8 cellular contexts compared by ENCODE assay signal in genomic region chr11:82906236-82906635, GRCh38. TPM values are rescaled to one million over a fixed set of nuclear protein-coding genes. Genes with fewer than 3 reads are reported as not detected.
DNase-seq lines count a peak whose midpoint lies in the region; ATAC-seq and TF ChIP-seq lines count a peak whose summit lies in the region.

No MANE protein-coding gene starts in this region.

- peak overlapping the region; percentile 32 for H3K9ac ChIP-seq in skeletal muscle satellite cell (ENCODE audit: low read depth, low read length)

- ATAC-seq in HG03045 (IDR thresholded peaks at IDR 0.05; ENCODE audit: unreplicated experiment), result no peak
- no peak for ATAC-seq in mucosa of descending colon

- intact Hi-C loops in esophagus squamous epithelium (cut with DNase I), result loop anchor here (10.0 kb wide), 2 partner anchors 259 to 369 kb away; no protein-coding TSS in a partner anchor
- intact Hi-C loops in mucosa of descending colon (cut with DNase I, micrococcal nuclease), result loop anchor here (10.0 kb wide), 3 partner anchors 169 to 339 kb away; partner anchors contain the start of gene RAB30 (in 1 of the 2)

- TF ChIP-seq CTCF in HEK293 (tag by site-specific recombination; IDR thresholded peaks at IDR 0.05), result no peak
- peak; percentile 31 to 71 (median 53) for TF ChIP-seq CTCF in esophagus squamous epithelium (IDR thresholded peaks at IDR 0.05)
- TF ChIP-seq CTCF in mucosa of descending colon (IDR thresholded peaks at IDR 0.05), result no peak

- no peak for TF ChIP-seq POLR2A in esophagus squamous epithelium (IDR thresholded peaks at IDR 0.05)

- WGBS in esophagus squamous epithelium, 2 donors, result 57 to 58% methylated on average over 1 of the region's 1 CpG

- POLR2A ChIA-PET in HEK293 (lab: Yijun Ruan, JAX), result no interaction called here

- DNase-seq in AML-193 (lab: John Stamatoyannopoulos, UW) (peak; percentile 46 to 57), OCI-M1 (lab: John Stamatoyannopoulos, UW) (peak; percentile 87), esophagus squamous epithelium (lab: John Stamatoyannopoulos, UW) (no peak), UCSD-AML1 (lab: John Stamatoyannopoulos, UW; ENCODE audit: unreplicated experiment) (no peak), mucosa of descending colon (no peak)

- no peak overlapping the region for H3K4me3 ChIP-seq in HEK293 (ENCODE audit: low read depth, low read length)
- H3K4me3 ChIP-seq in esophagus squamous epithelium, result no peak overlapping the region
- no peak overlapping the region for H3K4me3 ChIP-seq in skeletal muscle satellite cell (ENCODE audit: low read length)
- no peak overlapping the region for H3K4me3 ChIP-seq in mucosa of descending colon

- peak overlapping the region; percentile 29 for H3K4me2 ChIP-seq in skeletal muscle satellite cell (ENCODE audit: low read length)

- H3K27ac ChIP-seq in HEK293 (ENCODE audit: extremely low read depth, low read depth, low read length), result no peak overlapping the region
- no peak overlapping the region for H3K27ac ChIP-seq in esophagus squamous epithelium

- CTCF ChIA-PET in HEK293 (lab: Yijun Ruan, JAX), result interaction anchor here (0.9 to 1.3 kb wide), 4 partner anchors 180 to 910 kb away, joined by 3 to 5 read pairs (median 4); no protein-coding TSS in a partner anchor

- H3K36me3 ChIP-seq in HEK293 (ENCODE audit: control insufficient read depth in 2 of 2, insufficient read depth in 1 of 2, low read length in 2 of 2) (no peaks in the 10 kb centered on the region), esophagus squamous epithelium (no peaks in the 10 kb centered on the region), skeletal muscle satellite cell (ENCODE audit: insufficient read depth, low read length) (no peaks in the 10 kb centered on the region), mucosa of descending colon (ENCODE audit: low read depth) (no peaks in the 10 kb centered on the region)

- H3K27me3 ChIP-seq in esophagus squamous epithelium (no peaks in the 10 kb centered on the region), skeletal muscle satellite cell (ENCODE audit: control insufficient read depth, insufficient read depth, low read length) (no peaks in the 10 kb centered on the region)

- no peaks in the 10 kb centered on the region for H3K9me3 ChIP-seq in HEK293 (ENCODE audit: control insufficient read depth, insufficient read depth, low read depth, low read length)
- no peaks in the 10 kb centered on the region for H3K9me3 ChIP-seq in esophagus squamous epithelium
- H3K9me3 ChIP-seq in skeletal muscle satellite cell (replicated peaks; ENCODE audit: low read length), result no peaks in the 10 kb centered on the region
- H3K9me3 ChIP-seq in mucosa of descending colon, result no peaks in the 10 kb centered on the region

- H3K4me1 ChIP-seq in HEK293 (ENCODE audit: control insufficient read depth, insufficient read depth, low read length), result no peaks in the 10 kb centered on the region
- H3K4me1 ChIP-seq in esophagus squamous epithelium, result peaks cover 9 to 46% (median 10%) of the 10 kb centered on the region in 3 donors
- peaks cover 10% of the 10 kb centered on the region for H3K4me1 ChIP-seq in skeletal muscle satellite cell (ENCODE audit: control insufficient read depth, insufficient read depth, low read length)
- peaks cover 5% of the 10 kb centered on the region for H3K4me1 ChIP-seq in mucosa of descending colon (ENCODE audit: low read depth)

TF ChIP-seq in HEK293, 187 proteins besides CTCF, POLR2A, EP300 and RAD21:
- no peak for TF ChIP-seq ZBTB17 (tag by site-specific recombination; IDR thresholded peaks at IDR 0.05)
- no peak for TF ChIP-seq GLI2 (tag by site-specific recombination; IDR thresholded peaks at IDR 0.05; ENCODE audit: borderline replicate concordance, low read depth)
- no peak for TF ChIP-seq ZNF785 (tag by site-specific recombination; IDR thresholded peaks at IDR 0.05)
- no peak for TF ChIP-seq ZEB2 (tag by site-specific recombination; IDR thresholded peaks at IDR 0.05)
- no peak for TF ChIP-seq ZNF623 (tag by site-specific recombination; IDR thresholded peaks at IDR 0.05)
- no peak for TF ChIP-seq ZNF555 (tag by site-specific recombination; conservative IDR thresholded peaks at IDR 0.05)
- TF ChIP-seq ZNF654 (tag by site-specific recombination; IDR thresholded peaks at IDR 0.05; ENCODE audit: low read depth), result peak; percentile 59
- TF ChIP-seq KLF16 (tag by site-specific recombination; IDR thresholded peaks at IDR 0.05), result no peak
- TF ChIP-seq MZF1 (tag by site-specific recombination; IDR thresholded peaks at IDR 0.05; ENCODE audit: borderline replicate concordance), result no peak
- TF ChIP-seq ZNF560 (tag by site-specific recombination; IDR thresholded peaks at IDR 0.05; ENCODE audit: borderline replicate concordance), result no peak
- TF ChIP-seq ZBTB7A (tag by site-specific recombination; IDR thresholded peaks at IDR 0.05; ENCODE audit: low read depth), result no peak
- no peak for TF ChIP-seq ZNF398 (tag by site-specific recombination; IDR thresholded peaks at IDR 0.05)
- TF ChIP-seq ZNF843 (tag by site-specific recombination; IDR thresholded peaks at IDR 0.05), result no peak
- no peak for TF ChIP-seq ZNF610 (tag by site-specific recombination; IDR thresholded peaks at IDR 0.05; ENCODE audit: borderline replicate concordance)
- 0 out of 2 replicates have a peak, but pooled peaks have one; percentile 29 for TF ChIP-seq ZNF660 (tag by site-specific recombination; IDR thresholded peaks at IDR 0.05)
- no peak for TF ChIP-seq HIC1 (tag by site-specific recombination; IDR thresholded peaks at IDR 0.05)

RNA-seq across cellular contexts. Expression of gene DDIAS, which starts 4.7 kb away (rescaled TPM):
- total RNA-seq in esophagus squamous epithelium (10 to 100 TPM in 1 of 4 donors, 1 to 10 TPM in 3; 2.8 to 10.9 (median 5.1) TPM), mucosa of descending colon (1 to 10 TPM in 2 of 3 donors, under 1 TPM in 1; 0.87 to 4.4 (median 1.2) TPM)
- 5.8 and 7.2 TPM in 2 replicates for total RNA-seq in skeletal muscle satellite cell (2012; rRNA removed)

RNA-seq across cellular contexts. Expression of gene PRCP, which starts 6.0 kb away (rescaled TPM):
- 10 to 100 TPM; 39.6 to 82.4 (median 50.3) TPM for total RNA-seq in esophagus squamous epithelium
- total RNA-seq in skeletal muscle satellite cell (2012; rRNA removed), result 22.9 and 26.1 TPM in 2 replicates
- 10 to 100 TPM; 29.6 to 35.6 (median 30.8) TPM for total RNA-seq in mucosa of descending colon

Comparison
In these comparisons a context has a peak if more than half of its experiments do, and no peak if none do; other contexts are left out.
1. DNase-seq: peak in AML-193 (2 of 2) and OCI-M1 (single experiment); none in esophagus squamous epithelium (single experiment), UCSD-AML1 (single experiment) and mucosa of descending colon (0 of 3).
2. CTCF ChIP-seq: peak in esophagus squamous epithelium (6 of 6); none in HEK293 (single experiment) and mucosa of descending colon (single experiment).